ENCODE assay signal across 22 cellular contexts in the genomic region with DNA sequence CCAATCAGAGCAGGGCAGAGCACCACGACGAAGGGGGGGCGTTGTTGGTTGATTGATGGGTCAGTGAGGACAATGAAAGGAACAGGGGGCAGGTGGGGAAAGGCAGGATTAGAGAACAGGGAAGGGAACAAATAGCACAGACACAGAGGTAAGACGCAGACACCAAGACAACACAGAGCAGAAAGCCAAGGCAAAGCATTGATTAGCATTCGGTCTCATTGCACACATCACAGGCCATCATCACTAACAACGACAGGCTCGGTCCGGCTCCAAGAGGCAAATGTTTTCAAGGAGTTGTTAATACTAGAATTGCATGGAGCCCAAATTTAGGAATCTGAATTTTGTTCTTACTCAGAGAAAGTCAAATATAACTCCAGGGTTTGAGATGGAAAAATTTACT. TPM values are rescaled to one million over a fixed set of nuclear protein-coding genes. Genes with fewer than 3 reads are reported as not detected.
DNase-seq lines count a peak whose midpoint lies in the region; ATAC-seq and TF ChIP-seq lines count a peak whose summit lies in the region.
"Had no signal": no experiment of that assay in that cellular context is flagged by ENCODE, and none has a peak within 500 bp of the region (broad histone marks: within the 10 kb centered on the region; RNA-seq: fewer than 3 reads in every experiment).

No MANE protein-coding gene starts in this region.

- no peaks in the 10 kb centered on the region for H3K9me3 Mint-ChIP-seq in activated naive CD8-positive, alpha-beta T cell (ENCODE audit: low read depth)
- no peaks in the 10 kb centered on the region for H3K9me3 Mint-ChIP-seq in activated naive CD8-positive, alpha-beta T cell treated with anti-CD3 and anti-CD28 coated beads for 36 hours
- H3K9me3 Mint-ChIP-seq in WTC11, result no peaks in the 10 kb centered on the region
- no peaks in the 10 kb centered on the region for H3K9me3 Mint-ChIP-seq in effector memory CD8-positive, alpha-beta T cell
- H3K9me3 Mint-ChIP-seq: CD14-positive monocyte, IgD-negative memory B cell had no signal

- no peak overlapping the region for H3K4me3 ChIP-seq in OCI-LY7 (ENCODE audit: low read depth, low read length, poor library complexity, severe bottlenecking)
- H3K4me3 ChIP-seq: A549, HAP-1 had no signal

- no peaks in the 10 kb centered on the region for H3K9me2 ChIP-seq in OCI-LY7 (ENCODE audit: insufficient read depth, low read length)

- peaks cover 7% of the 10 kb centered on the region for H3K36me3 Mint-ChIP-seq in activated naive CD8-positive, alpha-beta T cell
- H3K36me3 Mint-ChIP-seq in activated naive CD8-positive, alpha-beta T cell treated with anti-CD3 and anti-CD28 coated beads for 36 hours, result peaks cover 12% of the 10 kb centered on the region
- H3K36me3 Mint-ChIP-seq in WTC11, result peaks cover 43% of the 10 kb centered on the region
- peaks cover 50% of the 10 kb centered on the region for H3K36me3 Mint-ChIP-seq in effector memory CD8-positive, alpha-beta T cell (ENCODE audit: insufficient read depth)

- POLR2A ChIA-PET in WTC11 (lab: Charles Lee), result no interaction called here
- POLR2A ChIA-PET in OCI-LY7 (lab: Charles Lee), result interaction anchor here (0.8 kb wide), 1 partner anchor 84 kb away, joined by 4 read pairs; no protein-coding TSS in a partner anchor

- no peak for TF ChIP-seq CTCF in WTC11 (IDR thresholded peaks at IDR 0.05)
- TF ChIP-seq CTCF in OCI-LY7 (conservative IDR thresholded peaks at IDR 0.05; ENCODE audit: low read length), result no peak

- no peak overlapping the region for H3K4me3 Mint-ChIP-seq in activated naive CD8-positive, alpha-beta T cell
- H3K4me3 Mint-ChIP-seq in activated naive CD8-positive, alpha-beta T cell treated with anti-CD3 and anti-CD28 coated beads for 36 hours, result no peak overlapping the region
- no peak overlapping the region for H3K4me3 Mint-ChIP-seq in WTC11
- H3K4me3 Mint-ChIP-seq in effector memory CD8-positive, alpha-beta T cell, result peak overlapping the region in 1 of 2 donors; percentile 4
- H3K4me3 Mint-ChIP-seq: B cell, CD14-positive monocyte, IgD-negative memory B cell had no signal

- H3K4me2 ChIP-seq in OCI-LY7 (ENCODE audit: low read length), result no peak overlapping the region
- H3K4me2 ChIP-seq: A549 had no signal

- no TSS peak for BruUV-seq in OCI-LY7 (replicated peaks; lab: Mats Ljungman, UMichigan)

- intact Hi-C loops in sciatic nerve (cut with DNase I) (no loop called here), OCI-LY7 (cut with micrococcal nuclease; ENCODE audit: unreplicated experiment) (no loop called here)

- H3K27ac ChIP-seq in OCI-LY7 (ENCODE audit: low read depth, low read length, poor library complexity, severe bottlenecking), result no peak overlapping the region
- H3K27ac ChIP-seq: A549 had no signal

- peaks cover 87% of the 10 kb centered on the region for H3K36me3 ChIP-seq in OCI-LY7 (ENCODE audit: insufficient read depth, low read length)

- DNase-seq in activated naive CD8-positive, alpha-beta T cell treated with anti-CD3 and anti-CD28 coated beads for 36 hours, result no peak
- DNase-seq in WTC11 (ENCODE audit: low spot score) (no peak), sciatic nerve (ENCODE audit: low spot score) (peak; percentile 9), OCI-LY7 (ENCODE audit: low spot score) (no peak), HuH-7 (ENCODE audit: low spot score) (no peak)
- DNase-seq in effector memory CD8-positive, alpha-beta T cell, result no peak
- DNase-seq: DMS79 treated with DMSO at 0.1 percent for 48 hours, Karpas-422, MV-4-11, NCI-H1105 treated with DMSO at 0.1 percent for 48 hours, NCI-H187, NCI-H446, NCI-H526, OCI-M1 had no signal

- ATAC-seq in WTC11 (no peak), sciatic nerve (no peak), HG02938 (IDR thresholded peaks at IDR 0.05; ENCODE audit: unreplicated experiment) (no peak)
- ATAC-seq in effector memory CD8-positive, alpha-beta T cell (replicated peaks), result no peak
- ATAC-seq: A549, Right ventricle myocardium inferior had no signal

- H3K27ac Mint-ChIP-seq in activated naive CD8-positive, alpha-beta T cell, result peak overlapping the region; percentile 22
- no peak overlapping the region for H3K27ac Mint-ChIP-seq in activated naive CD8-positive, alpha-beta T cell treated with anti-CD3 and anti-CD28 coated beads for 36 hours
- 0 out of 2 replicates have a peak overlapping the region, but pooled peaks have one; percentile 24 for H3K27ac Mint-ChIP-seq in WTC11
- H3K27ac Mint-ChIP-seq in effector memory CD8-positive, alpha-beta T cell, result peak overlapping the region; percentile 70 to 87
- H3K27ac Mint-ChIP-seq: B cell had no signal

- H2AFZ ChIP-seq in OCI-LY7 (ENCODE audit: low read length), result no peak overlapping the region

- H3K79me2 ChIP-seq in OCI-LY7 (ENCODE audit: insufficient read depth, low read depth, low read length), result no peaks in the 10 kb centered on the region

- H4K20me1 ChIP-seq in OCI-LY7 (ENCODE audit: insufficient read depth, low read length), result no peaks in the 10 kb centered on the region

- CTCF ChIA-PET in WTC11 (lab: Charles Lee) (no interaction called here), OCI-LY7 (lab: Charles Lee; ENCODE audit: unreplicated experiment) (no interaction called here)

- H3K9me3 ChIP-seq in OCI-LY7 (ENCODE audit: low read length), result no peaks in the 10 kb centered on the region
- H3K9me3 ChIP-seq: A549, HAP-1 had no signal

- H3K4me1 Mint-ChIP-seq in activated naive CD8-positive, alpha-beta T cell (ENCODE audit: low read depth), result peaks cover 2% of the 10 kb centered on the region
- peaks cover 10% of the 10 kb centered on the region for H3K4me1 Mint-ChIP-seq in activated naive CD8-positive, alpha-beta T cell treated with anti-CD3 and anti-CD28 coated beads for 36 hours
- H3K4me1 Mint-ChIP-seq in WTC11, result no peaks in the 10 kb centered on the region
- H3K4me1 Mint-ChIP-seq in effector memory CD8-positive, alpha-beta T cell (ENCODE audit: low read depth in 2 of 2), result peaks cover 20 to 36% of the 10 kb centered on the region in 2 donors
- H3K4me1 Mint-ChIP-seq: B cell, CD14-positive monocyte had no signal

- H3K4me1 ChIP-seq in OCI-LY7 (ENCODE audit: insufficient read depth, low read length, poor library complexity, severe bottlenecking), result no peaks in the 10 kb centered on the region
- H3K4me1 ChIP-seq: A549, HAP-1 had no signal

- no peaks in the 10 kb centered on the region for H3K27me3 Mint-ChIP-seq in activated naive CD8-positive, alpha-beta T cell
- H3K27me3 Mint-ChIP-seq in activated naive CD8-positive, alpha-beta T cell treated with anti-CD3 and anti-CD28 coated beads for 36 hours, result no peaks in the 10 kb centered on the region
- no peaks in the 10 kb centered on the region for H3K27me3 Mint-ChIP-seq in WTC11 (ENCODE audit: low read depth)
- H3K27me3 Mint-ChIP-seq in effector memory CD8-positive, alpha-beta T cell, result no peaks in the 10 kb centered on the region
- H3K27me3 Mint-ChIP-seq: B cell, IgD-negative memory B cell had no signal

TF ChIP-seq in WTC11, 78 proteins besides CTCF, POLR2A, EP300 and RAD21 (continues in another document):
- TF ChIP-seq OVOL2 (CRISPR knock-in tag; IDR thresholded peaks at IDR 0.05; ENCODE audit: borderline replicate concordance) (no peak), FOXJ3 (CRISPR knock-in tag; IDR thresholded peaks at IDR 0.05; ENCODE audit: borderline replicate concordance) (no peak), ZNF138 (CRISPR knock-in tag; conservative IDR thresholded peaks at IDR 0.05) (no peak), NR1H2 (CRISPR knock-in tag; IDR thresholded peaks at IDR 0.05) (no peak), RORB (CRISPR knock-in tag; IDR thresholded peaks at IDR 0.05) (no peak), FOXP1 (CRISPR knock-in tag; IDR thresholded peaks at IDR 0.05; ENCODE audit: borderline replicate concordance) (no peak)
- TF ChIP-seq, protein P1, sequence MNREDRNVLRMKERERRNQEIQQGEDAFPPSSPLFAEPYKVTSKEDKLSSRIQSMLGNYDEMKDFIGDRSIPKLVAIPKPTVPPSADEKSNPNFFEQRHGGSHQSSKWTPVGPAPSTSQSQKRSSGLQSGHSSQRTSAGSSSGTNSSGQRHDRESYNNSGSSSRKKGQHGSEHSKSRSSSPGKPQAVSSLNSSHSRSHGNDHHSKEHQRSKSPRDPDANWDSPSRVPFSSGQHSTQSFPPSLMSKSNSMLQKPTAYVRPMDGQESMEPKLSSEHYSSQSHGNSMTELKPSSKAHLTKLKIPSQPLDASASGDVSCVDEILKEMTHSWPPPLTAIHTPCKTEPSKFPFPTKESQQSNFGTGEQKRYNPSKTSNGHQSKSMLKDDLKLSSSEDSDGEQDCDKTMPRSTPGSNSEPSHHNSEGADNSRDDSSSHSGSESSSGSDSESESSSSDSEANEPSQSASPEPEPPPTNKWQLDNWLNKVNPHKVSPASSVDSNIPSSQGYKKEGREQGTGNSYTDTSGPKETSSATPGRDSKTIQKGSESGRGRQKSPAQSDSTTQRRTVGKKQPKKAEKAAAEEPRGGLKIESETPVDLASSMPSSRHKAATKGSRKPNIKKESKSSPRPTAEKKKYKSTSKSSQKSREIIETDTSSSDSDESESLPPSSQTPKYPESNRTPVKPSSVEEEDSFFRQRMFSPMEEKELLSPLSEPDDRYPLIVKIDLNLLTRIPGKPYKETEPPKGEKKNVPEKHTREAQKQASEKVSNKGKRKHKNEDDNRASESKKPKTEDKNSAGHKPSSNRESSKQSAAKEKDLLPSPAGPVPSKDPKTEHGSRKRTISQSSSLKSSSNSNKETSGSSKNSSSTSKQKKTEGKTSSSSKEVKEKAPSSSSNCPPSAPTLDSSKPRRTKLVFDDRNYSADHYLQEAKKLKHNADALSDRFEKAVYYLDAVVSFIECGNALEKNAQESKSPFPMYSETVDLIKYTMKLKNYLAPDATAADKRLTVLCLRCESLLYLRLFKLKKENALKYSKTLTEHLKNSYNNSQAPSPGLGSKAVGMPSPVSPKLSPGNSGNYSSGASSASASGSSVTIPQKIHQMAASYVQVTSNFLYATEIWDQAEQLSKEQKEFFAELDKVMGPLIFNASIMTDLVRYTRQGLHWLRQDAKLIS (CRISPR knock-in tag; IDR thresholded peaks at IDR 0.05; ENCODE audit: borderline replicate concordance), result no peak
- TF ChIP-seq, protein P2, sequence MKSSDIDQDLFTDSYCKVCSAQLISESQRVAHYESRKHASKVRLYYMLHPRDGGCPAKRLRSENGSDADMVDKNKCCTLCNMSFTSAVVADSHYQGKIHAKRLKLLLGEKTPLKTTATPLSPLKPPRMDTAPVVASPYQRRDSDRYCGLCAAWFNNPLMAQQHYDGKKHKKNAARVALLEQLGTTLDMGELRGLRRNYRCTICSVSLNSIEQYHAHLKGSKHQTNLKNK (CRISPR knock-in tag; IDR thresholded peaks at IDR 0.05), result no peak

RNA-seq across cellular contexts. Expression of a gene that starts 34.6 kb away (rescaled TPM):
- total RNA-seq in activated naive CD8-positive, alpha-beta T cell treated with anti-CD3 and anti-CD28 coated beads for 36 hours, result 100 to 1,000 TPM; 366 to 377 TPM
- total RNA-seq in WTC11 (2021), result 275 to 290 TPM (median 285 TPM) in 3 replicates
- total RNA-seq in sciatic nerve, result 73.6 TPM
- 155 and 242 TPM in 2 replicates for total RNA-seq in OCI-LY7 (2014; rRNA removed; shearing (Covaris generic))
- total RNA-seq in OCI-LY7 (2022), result 185 TPM in 2 replicates
